Comparison of ENCODE assay signal across 7 cellular contexts in genomic region chr16:81447383-81448101, GRCh38. TPM values are rescaled to one million over a fixed set of nuclear protein-coding genes. Genes with fewer than 3 reads are reported as not detected.
DNase-seq lines count a peak whose midpoint lies in the region; ATAC-seq and TF ChIP-seq lines count a peak whose summit lies in the region.

No MANE protein-coding gene starts in this region.

- H3K27ac ChIP-seq in HL-60 (replicated peaks): peak overlapping the region; percentile 79

- no peaks in the 10 kb centered on the region for H3K27me3 ChIP-seq in HL-60 (ENCODE audit: insufficient read depth, poor library complexity, severe bottlenecking)

- TF ChIP-seq CTCF in HL-60 (IDR thresholded peaks at IDR 0.05; ENCODE audit: insufficient read depth, low read length): no peak
- no peak for TF ChIP-seq CTCF in fibroblast of the aortic adventitia (IDR thresholded peaks at IDR 0.05; ENCODE audit: insufficient read depth, low read length)

- DNase-seq in HL-60 (ENCODE audit: low read depth in 1 of 2, low spot score in 1 of 2): peak in 1 of 2 experiments; percentile 58
- DNase-seq in SIG-M5 (lab: John Stamatoyannopoulos, UW): peak; percentile 48
- no peak for DNase-seq in fibroblast of the aortic adventitia (ENCODE audit: low read depth)
- peak; percentile 45 for DNase-seq in renal cortical epithelial cell (ENCODE audit: low read depth)
- no peak for DNase-seq in AG08396 (ENCODE audit: low spot score)

- ATAC-seq in GM21576 (IDR thresholded peaks at IDR 0.05; ENCODE audit: unreplicated experiment) (no peak), GM18870 (IDR thresholded peaks at IDR 0.05; ENCODE audit: unreplicated experiment) (no peak)

- H3K4me3 ChIP-seq in HL-60 (replicated peaks; ENCODE audit: insufficient read depth, low read length) (peak overlapping the region; percentile 65), fibroblast of the aortic adventitia (ENCODE audit: low read depth, low read length) (peak overlapping the region; percentile 86)

RNA-seq across cellular contexts. Expression of gene CMIP, which starts 2.9 kb away (rescaled TPM):
- total RNA-seq in fibroblast of the aortic adventitia (ENCODE audit: low replicate concordance) (12.3 and 15.7 TPM in 2 replicates), renal cortical epithelial cell (8.3 and 61.0 TPM in 2 replicates)

Comparison
In these comparisons a context has a peak if more than half of its experiments do, and no peak if none do; other contexts are left out.
1. DNase-seq: peak in SIG-M5 (single experiment) and renal cortical epithelial cell (single experiment); none in fibroblast of the aortic adventitia (single experiment) and AG08396 (single experiment).